Comparison of ENCODE assay signal across 8 cellular contexts in the genomic region with DNA sequence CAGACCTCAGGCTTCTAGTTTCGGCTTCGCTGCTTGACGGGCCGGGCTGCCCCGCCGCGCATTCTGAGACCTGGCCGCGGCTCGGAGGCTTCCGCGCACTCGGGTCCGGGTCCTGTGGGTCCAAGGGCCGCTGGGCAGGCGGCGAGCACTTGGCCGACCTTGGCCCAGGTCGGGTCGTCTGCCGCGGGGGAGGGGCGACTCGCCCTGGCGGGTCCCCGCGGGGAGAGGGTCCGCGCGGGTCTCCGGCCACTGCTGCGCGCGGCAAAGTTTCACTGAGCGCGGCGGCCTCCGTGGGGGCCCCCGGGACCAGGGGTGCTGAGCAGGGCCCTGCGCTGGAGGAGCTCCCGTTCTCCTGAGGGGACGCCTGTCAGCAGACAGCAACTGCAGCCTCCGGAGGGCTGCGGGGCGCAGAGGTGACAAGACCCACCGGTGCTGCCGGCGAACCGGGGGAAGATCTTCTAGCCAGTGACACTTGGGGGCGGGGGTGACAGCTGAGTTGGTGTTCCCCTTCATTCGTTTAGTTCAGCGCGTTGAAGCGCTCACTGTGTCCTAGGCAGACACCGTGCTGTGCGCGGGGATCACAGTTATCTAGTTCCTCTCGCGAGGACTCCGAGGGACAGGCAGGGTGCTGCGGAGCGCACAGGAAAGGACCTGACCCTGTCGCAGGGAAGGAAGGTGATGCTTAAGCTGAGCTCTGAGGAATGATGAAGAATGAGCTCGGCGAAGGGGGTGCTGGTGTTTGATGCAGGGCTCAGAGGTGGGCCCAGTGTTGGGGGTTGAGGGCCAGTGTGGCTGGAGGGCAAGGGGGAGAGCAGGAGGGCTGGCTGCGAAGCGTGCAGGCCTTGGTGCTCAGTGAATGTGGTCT. TPM values are rescaled to one million over a fixed set of nuclear protein-coding genes. Genes with fewer than 3 reads are reported as not detected.
DNase-seq lines count a peak whose midpoint lies in the region; ATAC-seq and TF ChIP-seq lines count a peak whose summit lies in the region.

No MANE protein-coding gene starts in this region.

- no peaks in the 10 kb centered on the region for H3K27me3 ChIP-seq in BLaER1 treated with 17β-estradiol and CSF1 and Interleukin-3, amounts not matched to agents 10 nM and 100 nM
- no peaks in the 10 kb centered on the region for H3K27me3 ChIP-seq in neuronal stem cell (ENCODE audit: control insufficient read depth in 3 of 3, insufficient read depth in 3 of 3, low read depth in 1 of 3, low read length in 3 of 3)
- no peaks in the 10 kb centered on the region for H3K27me3 ChIP-seq in upper lobe of right lung

- H3K27ac Mint-ChIP-seq in activated T-cell treated with anti-CD3 and anti-CD28 coated beads, Interleukin-2, amount 50 U/mL, for 72 hours, result peak overlapping the region; percentile 88

- DNase-seq in OCI-LY7 (ENCODE audit: low spot score) (peak; percentile 89), fibroblast of gingiva (ENCODE audit: low read depth) (peak; percentile 54), neuronal stem cell (ENCODE audit: low spot score) (no peak), upper lobe of right lung (peak; percentile 80)
- DNase-seq in activated T-cell treated with anti-CD3 and anti-CD28 coated beads, Interleukin-2, amount 50 U/mL, for 72 hours, result peak; percentile 79 to 82

- peak overlapping the region; percentile 15 for H2AK5ac ChIP-seq in neuronal stem cell (ENCODE audit: low read depth, low read length)

- H2BK120ac ChIP-seq in neuronal stem cell (ENCODE audit: low read depth, low read length), result peak overlapping the region; percentile 10

- H2AFZ ChIP-seq in OCI-LY7 (ENCODE audit: low read length) (peak overlapping the region; percentile 77; the same call in 1 of the 2 replicates), neuronal stem cell (ENCODE audit: low read length) (peak overlapping the region; percentile 91)

- H4K8ac ChIP-seq in neuronal stem cell (ENCODE audit: low read depth, low read length), result no peak overlapping the region

- H3K79me2 ChIP-seq in OCI-LY7 (ENCODE audit: insufficient read depth, low read depth, low read length), result peaks cover 12% of the 10 kb centered on the region; the same call in 1 of the 2 replicates

- peak overlapping the region; percentile 90 for H3K23ac ChIP-seq in neuronal stem cell (ENCODE audit: low read depth, low read length, poor library complexity)

- POLR2A ChIA-PET in OCI-LY7 (lab: Charles Lee), result interaction anchor here (0.5 to 2.0 kb wide), 4 partner anchors 11 to 348 kb away, joined by 3 to 6 read pairs (median 5); a partner anchor contains a TSS

- peaks cover 17 to 35% (median 31%) of the 10 kb centered on the region in 11 experiments; a peak in 20 of 22 replicates for H3K36me3 ChIP-seq in BLaER1 treated with 17β-estradiol and CSF1 and Interleukin-3, amounts not matched to agents 10 nM and 100 nM
- H3K36me3 ChIP-seq in OCI-LY7 (ENCODE audit: insufficient read depth, low read length), result no peaks in the 10 kb centered on the region
- H3K36me3 ChIP-seq in neuronal stem cell (replicated peaks in 1 of 2; ENCODE audit: control insufficient read depth in 2 of 2, insufficient read depth in 2 of 2, low read length in 2 of 2), result peaks cover 4 to 38% of the 10 kb centered on the region in 2 donors
- H3K36me3 ChIP-seq in upper lobe of right lung, result peaks cover 13% of the 10 kb centered on the region

- peak overlapping the region; percentile 93 to 99 for H3K4me3 Mint-ChIP-seq in activated T-cell treated with anti-CD3 and anti-CD28 coated beads, Interleukin-2, amount 50 U/mL, for 72 hours

- BruUV-seq in OCI-LY7 (replicated peaks; lab: Mats Ljungman, UMichigan), result no TSS peak

- peaks cover 34 to 45% (median 38%) of the 10 kb centered on the region in 10 experiments for H3K4me1 ChIP-seq in BLaER1 treated with 17β-estradiol and CSF1 and Interleukin-3, amounts not matched to agents 10 nM and 100 nM
- H3K4me1 ChIP-seq in OCI-LY7 (ENCODE audit: insufficient read depth, low read length, poor library complexity, severe bottlenecking) (peaks cover 30% of the 10 kb centered on the region), neuronal stem cell (ENCODE audit: control insufficient read depth in 2 of 2, insufficient read depth in 1 of 2, low read depth in 1 of 2, low read length in 2 of 2) (peaks cover 10 to 18% of the 10 kb centered on the region in 2 donors), upper lobe of right lung (peaks cover 30% of the 10 kb centered on the region)

- H3K14ac ChIP-seq in neuronal stem cell (ENCODE audit: low read length), result peak overlapping the region; percentile 64

- ATAC-seq in GM19023 (IDR thresholded peaks at IDR 0.05; ENCODE audit: unreplicated experiment) (peak; percentile 51), HG03139 (IDR thresholded peaks at IDR 0.05; ENCODE audit: unreplicated experiment) (peak; percentile 39), upper lobe of right lung (peak; percentile 69)
- ATAC-seq in activated T-cell treated with anti-CD3 and anti-CD28 coated beads, Interleukin-2, amount 50 U/mL, for 72 hours (replicated peaks in 1 of 2), result peak; percentile 70 to 74

- peak overlapping the region; percentile 82 to 98 (median 90) for H3K4me3 ChIP-seq in BLaER1 treated with 17β-estradiol and CSF1 and Interleukin-3, amounts not matched to agents 10 nM and 100 nM
- H3K4me3 ChIP-seq in OCI-LY7 (ENCODE audit: low read depth, low read length, poor library complexity, severe bottlenecking) (peak overlapping the region; percentile 84), neuronal stem cell (ENCODE audit: low read length in 2 of 2) (peak overlapping the region; percentile 93 to 95), upper lobe of right lung (peak overlapping the region; percentile 89)

- CTCF ChIA-PET in OCI-LY7 (lab: Charles Lee; ENCODE audit: unreplicated experiment), result interaction anchor here (1.2 kb wide), 1 partner anchor 11 kb away, joined by 3 read pairs; no protein-coding TSS in a partner anchor

- peak overlapping the region; percentile 88 to 99 (median 94) for H3K4me2 ChIP-seq in BLaER1 treated with 17β-estradiol and CSF1 and Interleukin-3, amounts not matched to agents 10 nM and 100 nM
- peak overlapping the region; percentile 74 for H3K4me2 ChIP-seq in OCI-LY7 (ENCODE audit: low read length)
- H3K4me2 ChIP-seq in neuronal stem cell (ENCODE audit: insufficient read depth, low read length, poor library complexity, severe bottlenecking), result peak overlapping the region; percentile 88

- peak overlapping the region; percentile 86 to 97 (median 93) for H3K9ac ChIP-seq in BLaER1 treated with 17β-estradiol and CSF1 and Interleukin-3, amounts not matched to agents 10 nM and 100 nM
- H3K9ac ChIP-seq in neuronal stem cell (ENCODE audit: low read depth, low read length, poor library complexity), result peak overlapping the region; percentile 91

- no CpG with 5 or more reads among the region's 67 CpGs for WGBS in neuronal stem cell (ENCODE audit: extremely low coverage in 2 of 2, insufficient read length in 2 of 2, insufficient replicate concordance in 1 of 2), 2 donors

- peaks cover 37% of the 10 kb centered on the region for H3K4me1 Mint-ChIP-seq in activated T-cell treated with anti-CD3 and anti-CD28 coated beads, Interleukin-2, amount 50 U/mL, for 72 hours (ENCODE audit: low read depth)

- intact Hi-C loops in OCI-LY7 (cut with micrococcal nuclease; ENCODE audit: unreplicated experiment), result loop anchor here (2.0 to 10.0 kb wide), 2 partner anchors 178 to 576 kb away; a partner anchor contains a TSS
- intact Hi-C loops in upper lobe of right lung (cut with DNase I), result no loop called here

- no peak overlapping the region for H2BK12ac ChIP-seq in neuronal stem cell (ENCODE audit: low read length)

- TF ChIP-seq CTCF in OCI-LY7 (conservative IDR thresholded peaks at IDR 0.05; ENCODE audit: low read length) (no peak), upper lobe of right lung (IDR thresholded peaks at IDR 0.05) (no peak)

- H2BK15ac ChIP-seq in neuronal stem cell (ENCODE audit: low read length), result no peak overlapping the region

- peak overlapping the region; percentile 60 for H3K18ac ChIP-seq in neuronal stem cell (ENCODE audit: low read length)

- peaks cover 7% of the 10 kb centered on the region for H3K79me1 ChIP-seq in neuronal stem cell (ENCODE audit: low read depth, low read length)

- no peak overlapping the region for H4K91ac ChIP-seq in neuronal stem cell (ENCODE audit: low read depth, low read length, poor library complexity)

- H3K9me3 ChIP-seq in BLaER1 treated with 17β-estradiol and CSF1 and Interleukin-3, amounts not matched to agents 10 nM and 100 nM (replicated peaks in 1 of 11), result no peaks in the 10 kb centered on the region
- H3K9me3 ChIP-seq in OCI-LY7 (ENCODE audit: low read length) (no peaks in the 10 kb centered on the region), neuronal stem cell (replicated peaks in 1 of 2; ENCODE audit: control insufficient read depth in 2 of 2, insufficient read depth in 1 of 2, low read depth in 1 of 2, low read length in 2 of 2) (no peaks in the 10 kb centered on the region), upper lobe of right lung (no peaks in the 10 kb centered on the region)

- peaks cover 6 to 51% (median 31%) of the 10 kb centered on the region in 11 experiments; a peak in 16 of 22 replicates for H4K20me1 ChIP-seq in BLaER1 treated with 17β-estradiol and CSF1 and Interleukin-3, amounts not matched to agents 10 nM and 100 nM
- no peaks in the 10 kb centered on the region for H4K20me1 ChIP-seq in OCI-LY7 (ENCODE audit: insufficient read depth, low read length)

- H3K27me3 Mint-ChIP-seq in activated T-cell treated with anti-CD3 and anti-CD28 coated beads, Interleukin-2, amount 50 U/mL, for 72 hours (ENCODE audit: low read depth), result no peaks in the 10 kb centered on the region

- H3K4ac ChIP-seq in neuronal stem cell (ENCODE audit: low read length), result no peak overlapping the region

- H2BK5ac ChIP-seq in neuronal stem cell (ENCODE audit: low read length), result no peak overlapping the region

- H3K9me2 ChIP-seq in OCI-LY7 (ENCODE audit: insufficient read depth, low read length), result no peaks in the 10 kb centered on the region

- H3K9me3 Mint-ChIP-seq in activated T-cell treated with anti-CD3 and anti-CD28 coated beads, Interleukin-2, amount 50 U/mL, for 72 hours, result no peaks in the 10 kb centered on the region

- peak overlapping the region; percentile 73 to 92 (median 87) for H3K27ac ChIP-seq in BLaER1 treated with 17β-estradiol and CSF1 and Interleukin-3, amounts not matched to agents 10 nM and 100 nM
- H3K27ac ChIP-seq in OCI-LY7 (ENCODE audit: low read depth, low read length, poor library complexity, severe bottlenecking), result peak overlapping the region; percentile 87
- H3K27ac ChIP-seq in neuronal stem cell (replicated peaks; ENCODE audit: low read length), result no peak overlapping the region
- H3K27ac ChIP-seq in upper lobe of right lung, result peak overlapping the region; percentile 89

- peaks cover 5% of the 10 kb centered on the region in 2 donors for H3K36me3 Mint-ChIP-seq in activated T-cell treated with anti-CD3 and anti-CD28 coated beads, Interleukin-2, amount 50 U/mL, for 72 hours (ENCODE audit: insufficient read depth in 2 of 2)

RNA-seq across cellular contexts. Expression of a gene that starts 0.7 kb away (rescaled TPM):
- 33.6 and 35.3 TPM in 2 replicates for total RNA-seq in OCI-LY7 (2014; rRNA removed; shearing (Covaris generic))
- 43.4 and 51.2 TPM in 2 replicates for total RNA-seq in OCI-LY7 (2022)
- 10 to 100 TPM; 34.0 to 39.1 TPM for total RNA-seq in activated T-cell treated with anti-CD3 and anti-CD28 coated beads, Interleukin-2, amount 50 U/mL, for 72 hours
- polyA plus RNA-seq in neuronal stem cell (2013, experiment 1 of 2), result 32.0 TPM
- polyA plus RNA-seq in neuronal stem cell (2013, experiment 2 of 2), result 30.2 TPM
- 46.0 TPM for total RNA-seq in upper lobe of right lung

RNA-seq across cellular contexts. Expression of a gene that starts 20.5 kb away (rescaled TPM):
- 5.6 and 9.9 TPM in 2 replicates for total RNA-seq in OCI-LY7 (2014; rRNA removed; shearing (Covaris generic))
- 28.1 and 28.3 TPM in 2 replicates for total RNA-seq in OCI-LY7 (2022)
- 10 to 100 TPM; 29.5 to 31.1 TPM for total RNA-seq in activated T-cell treated with anti-CD3 and anti-CD28 coated beads, Interleukin-2, amount 50 U/mL, for 72 hours
- 92.8 TPM for polyA plus RNA-seq in neuronal stem cell (2013, experiment 1 of 2)
- 91.3 TPM for polyA plus RNA-seq in neuronal stem cell (2013, experiment 2 of 2)
- 95.9 TPM for total RNA-seq in upper lobe of right lung

RNA-seq across cellular contexts. Expression of a gene that starts 38.8 kb away (rescaled TPM):
- 14.2 and 21.5 TPM in 2 replicates for total RNA-seq in OCI-LY7 (2014; rRNA removed; shearing (Covaris generic))
- total RNA-seq in OCI-LY7 (2022) (15.1 and 16.8 TPM in 2 replicates), upper lobe of right lung (not detected)
- total RNA-seq in activated T-cell treated with anti-CD3 and anti-CD28 coated beads, Interleukin-2, amount 50 U/mL, for 72 hours, result 1 to 10 TPM; 6.9 to 9.9 TPM
- 7.6 TPM for polyA plus RNA-seq in neuronal stem cell (2013, experiment 1 of 2)
- polyA plus RNA-seq in neuronal stem cell (2013, experiment 2 of 2), result 7.3 TPM

RNA-seq across cellular contexts. Expression of a gene that starts 55.0 kb away (rescaled TPM):
- total RNA-seq in OCI-LY7 (2014; rRNA removed; shearing (Covaris generic)), result 0.22 and 0.28 TPM in 2 replicates
- 1.3 and 1.8 TPM in 2 replicates for total RNA-seq in OCI-LY7 (2022)
- total RNA-seq in activated T-cell treated with anti-CD3 and anti-CD28 coated beads, Interleukin-2, amount 50 U/mL, for 72 hours, result 1 to 10 TPM; 4.6 to 5.1 TPM
- polyA plus RNA-seq in neuronal stem cell (2013, experiment 1 of 2), result 2.4 TPM
- 2.3 TPM for polyA plus RNA-seq in neuronal stem cell (2013, experiment 2 of 2)
- total RNA-seq in upper lobe of right lung, result 10.8 TPM
